Comparison of ENCODE assay signal across 17 cellular contexts in genomic region chr18:48831802-48832201, GRCh38.
DNase-seq lines count a peak whose midpoint lies in the region; ATAC-seq and TF ChIP-seq lines count a peak whose summit lies in the region.
"Had no signal": no experiment of that assay in that cellular context is flagged by ENCODE, and none has a peak within 500 bp of the region (broad histone marks: within the 10 kb centered on the region; RNA-seq: fewer than 3 reads in every experiment).

No MANE protein-coding gene starts in this region.

- no peak for ATAC-seq in activated T-cell treated with anti-CD3 and anti-CD28 coated beads, Interleukin-2, amount 50 U/mL, for 4 hours
- ATAC-seq in activated B cell treated with CpG ODN at 0.5 μM for 24 hours (ENCODE audit: low read depth) = no peak
- ATAC-seq in HG03045 (IDR thresholded peaks at IDR 0.05; ENCODE audit: unreplicated experiment) = no peak
- ATAC-seq: activated CD4-positive, CD25-positive, alpha-beta regulatory T cell treated with anti-CD3 and anti-CD28 coated beads, Interleukin-2, amount 50 U/mL, for 24 hours; psoas muscle had no signal

- POLR2A ChIA-PET in activated B cell treated with CpG ODN at 0.5 μM for 24 hours (lab: Charles Lee) = interaction anchor here (1.3 kb wide), 1 partner anchor 11 kb away, joined by 5 read pairs; no protein-coding TSS in a partner anchor

- H3K4me1 Mint-ChIP-seq in activated T-cell treated with anti-CD3 and anti-CD28 coated beads, Interleukin-2, amount 50 U/mL, for 24 hours (ENCODE audit: low read depth) = peaks cover 59% of the 10 kb centered on the region
- peaks cover 66% of the 10 kb centered on the region for H3K4me1 Mint-ChIP-seq in activated T-cell treated with anti-CD3 and anti-CD28 coated beads, Interleukin-2, amount 50 U/mL, for 4 hours (ENCODE audit: low read depth)
- peaks cover 29% of the 10 kb centered on the region for H3K4me1 Mint-ChIP-seq in activated B cell treated with CpG ODN at 0.5 μM for 24 hours
- peaks cover 78% of the 10 kb centered on the region for H3K4me1 Mint-ChIP-seq in stimulated activated naive CD8-positive, alpha-beta T cell treated with anti-CD3 and anti-CD28 coated beads, Interleukin-15, Interleukin-2, amounts not matched to agents 100 ng/mL and 50 ng/mL, for 24 hours (ENCODE audit: low read depth)
- H3K4me1 Mint-ChIP-seq in T-helper 2 cell treated with Interferon-gamma antibody and Interleukin-4, amounts not matched to agents 5 μg/mL and 100 μg/mL, for 36 hours (ENCODE audit: low read depth) = peaks cover 37% of the 10 kb centered on the region
- H3K4me1 Mint-ChIP-seq in activated naive CD4-positive, alpha-beta T cell treated with anti-CD3 and anti-CD28 coated beads, Interleukin-2, amount 10 ng/mL, durations not matched to agents 7 days and 5 days = peaks cover 68% of the 10 kb centered on the region

- no peak for TF ChIP-seq CTCF in activated B cell treated with CpG ODN at 0.5 μM for 24 hours (IDR thresholded peaks at IDR 0.05)

- peak; percentile 23 for DNase-seq in activated T-cell treated with anti-CD3 and anti-CD28 coated beads, Interleukin-2, amount 50 U/mL, for 24 hours
- DNase-seq in activated T-cell treated with anti-CD3 and anti-CD28 coated beads, Interleukin-2, amount 50 U/mL, for 4 hours = no peak
- DNase-seq in activated B cell treated with CpG ODN at 0.5 μM for 24 hours = peak; percentile 4
- DNase-seq in islet precursor cell = peak; percentile 56
- DNase-seq in T-helper 2 cell treated with Interferon-gamma antibody and Interleukin-4, amounts not matched to agents 5 μg/mL and 100 μg/mL, for 36 hours (ENCODE audit: low spot score) = no peak
- no peak for DNase-seq in activated naive CD4-positive, alpha-beta T cell treated with anti-CD3 and anti-CD28 coated beads, Interleukin-2, amount 10 ng/mL, durations not matched to agents 7 days and 5 days
- DNase-seq: foreskin fibroblast; GM23248; kidney; mammary epithelial cell; NCI-H2171 treated with DMSO at 0.1 percent for 48 hours; small intestine; stimulated activated CD4-positive, alpha-beta T cell treated with anti-CD3 and anti-CD28 coated beads, Interleukin-4, amount 100 ng/mL, for 1 hour had no signal

- H3K4me3 Mint-ChIP-seq in activated T-cell treated with anti-CD3 and anti-CD28 coated beads, Interleukin-2, amount 50 U/mL, for 24 hours = no peak overlapping the region
- H3K4me3 Mint-ChIP-seq in activated T-cell treated with anti-CD3 and anti-CD28 coated beads, Interleukin-2, amount 50 U/mL, for 4 hours = no peak overlapping the region
- H3K4me3 Mint-ChIP-seq in activated B cell treated with CpG ODN at 0.5 μM for 24 hours = no peak overlapping the region
- H3K4me3 Mint-ChIP-seq in stimulated activated naive CD8-positive, alpha-beta T cell treated with anti-CD3 and anti-CD28 coated beads, Interleukin-15, Interleukin-2, amounts not matched to agents 100 ng/mL and 50 ng/mL, for 24 hours = no peak overlapping the region
- H3K4me3 Mint-ChIP-seq in T-helper 2 cell treated with Interferon-gamma antibody and Interleukin-4, amounts not matched to agents 5 μg/mL and 100 μg/mL, for 36 hours = no peak overlapping the region
- no peak overlapping the region for H3K4me3 Mint-ChIP-seq in activated naive CD4-positive, alpha-beta T cell treated with anti-CD3 and anti-CD28 coated beads, Interleukin-2, amount 10 ng/mL, durations not matched to agents 7 days and 5 days

- no peaks in the 10 kb centered on the region for H3K9me3 Mint-ChIP-seq in activated T-cell treated with anti-CD3 and anti-CD28 coated beads, Interleukin-2, amount 50 U/mL, for 24 hours
- H3K9me3 Mint-ChIP-seq in activated T-cell treated with anti-CD3 and anti-CD28 coated beads, Interleukin-2, amount 50 U/mL, for 4 hours = no peaks in the 10 kb centered on the region
- no peaks in the 10 kb centered on the region for H3K9me3 Mint-ChIP-seq in activated B cell treated with CpG ODN at 0.5 μM for 24 hours
- no peaks in the 10 kb centered on the region for H3K9me3 Mint-ChIP-seq in stimulated activated naive CD8-positive, alpha-beta T cell treated with anti-CD3 and anti-CD28 coated beads, Interleukin-15, Interleukin-2, amounts not matched to agents 100 ng/mL and 50 ng/mL, for 24 hours
- H3K9me3 Mint-ChIP-seq in T-helper 2 cell treated with Interferon-gamma antibody and Interleukin-4, amounts not matched to agents 5 μg/mL and 100 μg/mL, for 36 hours = no peaks in the 10 kb centered on the region
- no peaks in the 10 kb centered on the region for H3K9me3 Mint-ChIP-seq in activated naive CD4-positive, alpha-beta T cell treated with anti-CD3 and anti-CD28 coated beads, Interleukin-2, amount 10 ng/mL, durations not matched to agents 7 days and 5 days

- intact Hi-C loops in activated B cell treated with CpG ODN at 0.5 μM for 24 hours (cut with micrococcal nuclease) = no loop called here

- no peaks in the 10 kb centered on the region for H3K27me3 Mint-ChIP-seq in activated T-cell treated with anti-CD3 and anti-CD28 coated beads, Interleukin-2, amount 50 U/mL, for 24 hours
- no peaks in the 10 kb centered on the region for H3K27me3 Mint-ChIP-seq in activated T-cell treated with anti-CD3 and anti-CD28 coated beads, Interleukin-2, amount 50 U/mL, for 4 hours (ENCODE audit: low read depth)
- peaks cover 5% of the 10 kb centered on the region for H3K27me3 Mint-ChIP-seq in activated B cell treated with CpG ODN at 0.5 μM for 24 hours
- no peaks in the 10 kb centered on the region for H3K27me3 Mint-ChIP-seq in stimulated activated naive CD8-positive, alpha-beta T cell treated with anti-CD3 and anti-CD28 coated beads, Interleukin-15, Interleukin-2, amounts not matched to agents 100 ng/mL and 50 ng/mL, for 24 hours
- H3K27me3 Mint-ChIP-seq in T-helper 2 cell treated with Interferon-gamma antibody and Interleukin-4, amounts not matched to agents 5 μg/mL and 100 μg/mL, for 36 hours (ENCODE audit: low read depth) = no peaks in the 10 kb centered on the region
- H3K27me3 Mint-ChIP-seq in activated naive CD4-positive, alpha-beta T cell treated with anti-CD3 and anti-CD28 coated beads, Interleukin-2, amount 10 ng/mL, durations not matched to agents 7 days and 5 days = peaks cover 40% of the 10 kb centered on the region

- CTCF ChIA-PET in activated B cell treated with CpG ODN at 0.5 μM for 24 hours (lab: Charles Lee) = interaction anchor here (1.2 to 1.5 kb wide), 2 partner anchors 12 to 19 kb away, joined by 3 to 4 read pairs; no protein-coding TSS in a partner anchor
- CTCF ChIA-PET in activated naive CD4-positive, alpha-beta T cell treated with anti-CD3 and anti-CD28 coated beads, Interleukin-2, amount 10 ng/mL, durations not matched to agents 7 days and 5 days (lab: Charles Lee) = interaction anchor here (0.9 kb wide), 1 partner anchor 25 kb away, joined by 3 read pairs; no protein-coding TSS in a partner anchor

- H3K36me3 Mint-ChIP-seq in activated T-cell treated with anti-CD3 and anti-CD28 coated beads, Interleukin-2, amount 50 U/mL, for 24 hours (ENCODE audit: low read depth) = no peaks in the 10 kb centered on the region
- H3K36me3 Mint-ChIP-seq in activated T-cell treated with anti-CD3 and anti-CD28 coated beads, Interleukin-2, amount 50 U/mL, for 4 hours (ENCODE audit: insufficient read depth) = no peaks in the 10 kb centered on the region
- H3K36me3 Mint-ChIP-seq in activated B cell treated with CpG ODN at 0.5 μM for 24 hours (ENCODE audit: low read depth) = no peaks in the 10 kb centered on the region
- peaks cover 4% of the 10 kb centered on the region for H3K36me3 Mint-ChIP-seq in stimulated activated naive CD8-positive, alpha-beta T cell treated with anti-CD3 and anti-CD28 coated beads, Interleukin-15, Interleukin-2, amounts not matched to agents 100 ng/mL and 50 ng/mL, for 24 hours (ENCODE audit: low read depth)
- no peaks in the 10 kb centered on the region for H3K36me3 Mint-ChIP-seq in T-helper 2 cell treated with Interferon-gamma antibody and Interleukin-4, amounts not matched to agents 5 μg/mL and 100 μg/mL, for 36 hours (ENCODE audit: low read depth)
- H3K36me3 Mint-ChIP-seq in activated naive CD4-positive, alpha-beta T cell treated with anti-CD3 and anti-CD28 coated beads, Interleukin-2, amount 10 ng/mL, durations not matched to agents 7 days and 5 days = peaks cover 5% of the 10 kb centered on the region

- no peak overlapping the region for H3K27ac Mint-ChIP-seq in activated T-cell treated with anti-CD3 and anti-CD28 coated beads, Interleukin-2, amount 50 U/mL, for 24 hours
- no peak overlapping the region for H3K27ac Mint-ChIP-seq in activated B cell treated with CpG ODN at 0.5 μM for 24 hours
- H3K27ac Mint-ChIP-seq in stimulated activated naive CD8-positive, alpha-beta T cell treated with anti-CD3 and anti-CD28 coated beads, Interleukin-15, Interleukin-2, amounts not matched to agents 100 ng/mL and 50 ng/mL, for 24 hours = peak overlapping the region; percentile 86
- H3K27ac Mint-ChIP-seq in T-helper 2 cell treated with Interferon-gamma antibody and Interleukin-4, amounts not matched to agents 5 μg/mL and 100 μg/mL, for 36 hours = no peak overlapping the region
- H3K27ac Mint-ChIP-seq in activated naive CD4-positive, alpha-beta T cell treated with anti-CD3 and anti-CD28 coated beads, Interleukin-2, amount 10 ng/mL, durations not matched to agents 7 days and 5 days = no peak overlapping the region

Comparison
In these comparisons a context has a peak if more than half of its experiments do, and no peak if none do; other contexts are left out.
1. DNase-seq: peak in activated T-cell treated with anti-CD3 and anti-CD28 coated beads, Interleukin-2, amount 50 U/mL, for 24 hours (single experiment), activated B cell treated with CpG ODN at 0.5 μM for 24 hours (single experiment) and islet precursor cell (single experiment); none in activated T-cell treated with anti-CD3 and anti-CD28 coated beads, Interleukin-2, amount 50 U/mL, for 4 hours (single experiment), T-helper 2 cell treated with Interferon-gamma antibody and Interleukin-4, amounts not matched to agents 5 μg/mL and 100 μg/mL, for 36 hours (single experiment) and activated naive CD4-positive, alpha-beta T cell treated with anti-CD3 and anti-CD28 coated beads, Interleukin-2, amount 10 ng/mL, durations not matched to agents 7 days and 5 days (single experiment).